ENCODE assay signal across 36 cellular contexts in the genomic region with DNA sequence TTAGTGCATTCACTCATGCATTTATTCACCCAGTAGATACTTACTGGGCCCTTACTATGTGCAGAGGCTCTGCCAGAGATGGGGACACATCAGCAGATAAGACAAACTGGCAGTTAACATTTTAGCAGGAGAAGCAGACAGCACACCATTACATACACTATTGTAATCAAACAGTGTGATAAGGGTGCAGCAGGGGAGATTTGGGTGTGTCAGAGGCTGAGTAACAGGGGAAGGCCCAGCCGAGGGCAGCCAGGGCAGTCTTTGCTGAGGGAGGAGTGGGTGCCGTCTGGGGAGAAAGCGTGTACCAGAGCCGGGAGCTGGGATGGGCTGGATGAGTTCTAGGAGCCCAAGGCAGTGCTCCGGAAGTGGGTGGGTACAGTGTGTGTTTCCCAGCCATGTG. TPM values are rescaled to one million over a fixed set of nuclear protein-coding genes. Genes with fewer than 3 reads are reported as not detected.
A peak's percentile ranks its signal among the peaks of the same experiment; 100 is the strongest.
DNase-seq lines count a peak whose midpoint lies in the region; ATAC-seq and TF ChIP-seq lines count a peak whose summit lies in the region.
"Had no signal": no experiment of that assay in that cellular context is flagged by ENCODE, and none has a peak within 500 bp of the region (broad histone marks: within the 10 kb centered on the region; RNA-seq: fewer than 3 reads in every experiment).

No MANE protein-coding gene starts in this region.

- H3K9me3 ChIP-seq in right cardiac atrium (ENCODE audit: control insufficient read depth, low read length) (no peaks in the 10 kb centered on the region), left ventricle myocardium inferior (replicated peaks) (no peaks in the 10 kb centered on the region)
- H3K9me3 ChIP-seq: colonic mucosa, lower lobe of right lung, testis, uterus had no signal

- WGBS in right cardiac atrium = 32% methylated on average over 5 of the region's 5 CpGs

- H3K27me3 ChIP-seq in right cardiac atrium (ENCODE audit: control insufficient read depth, insufficient read depth) (no peaks in the 10 kb centered on the region), left ventricle myocardium inferior (ENCODE audit: low read depth) (no peaks in the 10 kb centered on the region)
- H3K27me3 ChIP-seq: colonic mucosa, testis, uterus had no signal

- intact Hi-C loops in right cardiac atrium (cut with DNase I) (no loop called here), left ventricle myocardium inferior (cut with micrococcal nuclease) (no loop called here), left colon (cut with DNase I, micrococcal nuclease) (no loop called here)

- H3K36me3 Mint-ChIP-seq in brain (no peaks in the 10 kb centered on the region), type B pancreatic cell (no peaks in the 10 kb centered on the region)
- H3K36me3 Mint-ChIP-seq: activated naive CD8-positive, alpha-beta T cell had no signal

- TF ChIP-seq CTCF in left ventricle myocardium inferior (IDR thresholded peaks at IDR 0.05; ENCODE audit: borderline replicate concordance) = no peak
- no peak for TF ChIP-seq CTCF in brain (conservative IDR thresholded peaks at IDR 0.05)
- no peak for TF ChIP-seq CTCF in type B pancreatic cell (conservative IDR thresholded peaks at IDR 0.05)

- H3K27ac Mint-ChIP-seq in brain (peak overlapping the region in 3 of 5 experiments; percentile 0 to 35 (median 34)), type B pancreatic cell (peak overlapping the region; percentile 25)
- H3K27ac Mint-ChIP-seq: activated naive CD8-positive, alpha-beta T cell; activated T-helper 2 cell treated with anti-CD3 and anti-CD28 coated beads, Interferon-gamma antibody, Interleukin-2, Interleukin-4, amounts not matched to agents 10 μg/mL and 5 μg/mL and 100 μg/mL, durations not matched to agents 14 hours and 24 hours and 36 hours; nephron; T-helper 2 cell treated with Interferon-gamma antibody and Interleukin-4, amounts not matched to agents 5 μg/mL and 100 μg/mL, for 36 hours had no signal

- H3K4me1 ChIP-seq in right cardiac atrium (ENCODE audit: control insufficient read depth, insufficient read depth, low read length) = peaks cover 3% of the 10 kb centered on the region
- H3K4me1 ChIP-seq in left ventricle myocardium inferior = peaks cover 25% of the 10 kb centered on the region
- H3K4me1 ChIP-seq: colonic mucosa, parathyroid adenoma, uterus had no signal

- H3K27ac ChIP-seq in right cardiac atrium (ENCODE audit: low read length) (no peak overlapping the region), left ventricle myocardium inferior (replicated peaks) (no peak overlapping the region)
- H3K27ac ChIP-seq: colonic mucosa, KMS-11, lower lobe of right lung, parathyroid adenoma, testis, uterus, WERI-Rb-1 had no signal

- H3K4me1 Mint-ChIP-seq in brain (peaks cover 26% of the 10 kb centered on the region), type B pancreatic cell (ENCODE audit: unreplicated experiment) (no peaks in the 10 kb centered on the region)
- H3K4me1 Mint-ChIP-seq: nephron had no signal

- H3K4me3 ChIP-seq in right cardiac atrium (ENCODE audit: low read length) (no peak overlapping the region), left ventricle myocardium inferior (no peak overlapping the region)
- H3K4me3 ChIP-seq: colonic mucosa, lower lobe of right lung, smooth muscle cell, testis, uterus had no signal

- no peak for DNase-seq in right cardiac atrium
- no peak for DNase-seq in left ventricle myocardium inferior
- no peak for DNase-seq in left colon
- DNase-seq in type B pancreatic cell (ENCODE audit: extremely low spot score, unreplicated experiment) = no peak
- no peak for DNase-seq in NCI-H2107 (lab: John Stamatoyannopoulos, UW)
- no peak for DNase-seq in NCI-H146 (lab: John Stamatoyannopoulos, UW)
- DNase-seq: 8988T; activated CD4-positive, alpha-beta T cell treated with anti-CD3 and anti-CD28 coated beads for 48 hours; activated CD8-positive, alpha-beta memory T cell treated with anti-CD3 and anti-CD28 coated beads for 24 hours; activated T-cell treated with anti-CD3 and anti-CD28 coated beads for 4 hours; anterior cingulate cortex; colonic mucosa; DMS79 treated with DMSO at 0.1 percent for 48 hours; effector CD4-positive, alpha-beta T cell; lower lobe of right lung; MM.1S; NCI-H1417 treated with DMSO at 0.1 percent for 48 hours; NCI-H2081 treated with DMSO at 0.1 percent for 48 hours; NCI-H345; NCI-H69; SHP77 treated with DMSO at 0.1 percent for 48 hours; stimulated activated naive CD4-positive, alpha-beta T cell treated with Interleukin-2 at 50 U/mL for 16 hours; testis; uterus; WERI-Rb-1 had no signal

- ATAC-seq in right cardiac atrium (peak; percentile 5 to 10), left colon (peak; percentile 85), HG02981 (IDR thresholded peaks at IDR 0.05; ENCODE audit: unreplicated experiment) (no peak)
- ATAC-seq: lower lobe of right lung had no signal

- H3K36me3 ChIP-seq in left ventricle myocardium inferior = no peaks in the 10 kb centered on the region
- H3K36me3 ChIP-seq: colonic mucosa, lower lobe of right lung, uterus, WERI-Rb-1 had no signal

- H3K27me3 Mint-ChIP-seq in brain (peaks cover 7% of the 10 kb centered on the region), type B pancreatic cell (peaks cover 31% of the 10 kb centered on the region)

- H3K9me3 Mint-ChIP-seq in brain = no peaks in the 10 kb centered on the region
- no peaks in the 10 kb centered on the region for H3K9me3 Mint-ChIP-seq in type B pancreatic cell
- H3K9me3 Mint-ChIP-seq: activated T-helper 2 cell treated with anti-CD3 and anti-CD28 coated beads, Interferon-gamma antibody, Interleukin-2, Interleukin-4, amounts not matched to agents 10 μg/mL and 5 μg/mL and 100 μg/mL, durations not matched to agents 14 hours and 24 hours and 36 hours; nephron; T-helper 2 cell treated with Interferon-gamma antibody and Interleukin-4, amounts not matched to agents 5 μg/mL and 100 μg/mL, for 36 hours had no signal

- H3K4me3 Mint-ChIP-seq in brain (no peak overlapping the region), type B pancreatic cell (no peak overlapping the region)
- H3K4me3 Mint-ChIP-seq: activated naive CD8-positive, alpha-beta T cell; nephron; T-helper 2 cell treated with Interferon-gamma antibody and Interleukin-4, amounts not matched to agents 5 μg/mL and 100 μg/mL, for 36 hours had no signal

RNA-seq across cellular contexts. Expression of a gene that starts 31.3 kb away (rescaled TPM):
- total RNA-seq in right cardiac atrium (not detected), left ventricle myocardium inferior (not detected), left colon (not detected), type B pancreatic cell (ENCODE audit: low replicate concordance) (not detected in 2 replicates)
- polyA plus RNA-seq in right cardiac atrium (not detected), brain (ENCODE audit: insufficient read depth, low read depth, low replicate concordance) (not detected)
- total RNA-seq: activated T-helper 2 cell treated with anti-CD3 and anti-CD28 coated beads, Interferon-gamma antibody, Interleukin-2, Interleukin-4, amounts not matched to agents 10 μg/mL and 5 μg/mL and 100 μg/mL, durations not matched to agents 14 hours and 24 hours and 36 hours; colonic mucosa; kidney epithelial cell; lower lobe of right lung; mucosa of gallbladder; smooth muscle cell; uterus had no signal
- polyA plus RNA-seq: smooth muscle cell had no signal

RNA-seq across cellular contexts. Expression of a gene that starts 36.7 kb away (rescaled TPM):
- total RNA-seq in right cardiac atrium = 1 to 10 TPM in 1 of 4 donors, under 1 TPM in 1, not detected in 2; 0.93 to 1.3 TPM
- polyA plus RNA-seq in right cardiac atrium = 2.6 TPM
- not detected for total RNA-seq in left ventricle myocardium inferior
- 1.1 TPM for polyA plus RNA-seq in brain (ENCODE audit: insufficient read depth, low read depth, low replicate concordance)
- total RNA-seq in left colon = not detected
- 0.29 TPM in 2 replicates for total RNA-seq in type B pancreatic cell (ENCODE audit: low replicate concordance)
- total RNA-seq: activated T-helper 2 cell treated with anti-CD3 and anti-CD28 coated beads, Interferon-gamma antibody, Interleukin-2, Interleukin-4, amounts not matched to agents 10 μg/mL and 5 μg/mL and 100 μg/mL, durations not matched to agents 14 hours and 24 hours and 36 hours; colonic mucosa; kidney epithelial cell; lower lobe of right lung had no signal
